36 cellular contexts compared by ENCODE assay signal in genomic region chr17:73498176-73498575, GRCh38.
"Had no signal": no experiment of that assay in that cellular context is flagged by ENCODE, and none has a peak within 500 bp of the region (broad histone marks: within the 10 kb centered on the region; RNA-seq: fewer than 3 reads in every experiment).

No MANE protein-coding gene starts in this region.

- H3K27ac Mint-ChIP-seq: activated B cell treated with CpG ODN at 0.5 μM for 24 hours; activated CD8-positive, alpha-beta T cell treated with anti-CD3 and anti-CD28 coated beads, Interleukin-2, amount 10 ng/mL, durations not matched to agents 7 days and 5 days; activated naive CD4-positive, alpha-beta T cell treated with anti-CD3 and anti-CD28 coated beads, Interleukin-2, amount 50 U/mL, for 24 hours; activated naive CD8-positive, alpha-beta T cell treated with anti-CD3 and anti-CD28 coated beads, Interleukin-2, amount 10 ng/mL, durations not matched to agents 7 days and 5 days; activated T-cell treated with anti-CD3 and anti-CD28 coated beads, Interleukin-2, amount 50 U/mL, for 24 hours; activated T-helper 2 cell treated with anti-CD3 and anti-CD28 coated beads, Interferon-gamma antibody, Interleukin-2, Interleukin-4, amounts not matched to agents 10 μg/mL and 5 μg/mL and 100 μg/mL, durations not matched to agents 14 hours and 24 hours and 36 hours; T-cell had no signal

- H3K4me1 Mint-ChIP-seq: activated B cell treated with CpG ODN at 0.5 μM for 24 hours; activated naive CD4-positive, alpha-beta T cell treated with anti-CD3 and anti-CD28 coated beads, Interleukin-2, amount 50 U/mL, for 24 hours; activated naive CD8-positive, alpha-beta T cell treated with anti-CD3 and anti-CD28 coated beads, Interleukin-2, amount 10 ng/mL, durations not matched to agents 7 days and 5 days had no signal

- H3K27ac ChIP-seq: ascending aorta, cardiac muscle cell, Peyer's patch, VCaP had no signal

- H3K9me3 ChIP-seq: ascending aorta, MG63, Peyer's patch had no signal

- H3K4me1 ChIP-seq: ascending aorta, Peyer's patch had no signal

- H3K27me3 Mint-ChIP-seq: activated B cell treated with CpG ODN at 0.5 μM for 24 hours; activated naive CD4-positive, alpha-beta T cell treated with anti-CD3 and anti-CD28 coated beads, Interleukin-2, amount 50 U/mL, for 24 hours; activated naive CD8-positive, alpha-beta T cell treated with anti-CD3 and anti-CD28 coated beads, Interleukin-2, amount 10 ng/mL, durations not matched to agents 7 days and 5 days; activated T-cell treated with anti-CD3 and anti-CD28 coated beads, Interleukin-2, amount 50 U/mL, for 24 hours had no signal

- H3K36me3 ChIP-seq: ascending aorta, cardiac muscle cell, MG63, Peyer's patch had no signal

- H3K4me3 Mint-ChIP-seq: activated B cell treated with CpG ODN at 0.5 μM for 24 hours; activated CD8-positive, alpha-beta T cell treated with anti-CD3 and anti-CD28 coated beads, Interleukin-2, amount 10 ng/mL, durations not matched to agents 7 days and 5 days; activated naive CD4-positive, alpha-beta T cell treated with anti-CD3 and anti-CD28 coated beads, Interleukin-2, amount 50 U/mL, for 24 hours; activated naive CD8-positive, alpha-beta T cell treated with anti-CD3 and anti-CD28 coated beads, Interleukin-2, amount 10 ng/mL, durations not matched to agents 7 days and 5 days; activated T-cell treated with anti-CD3 and anti-CD28 coated beads, Interleukin-2, amount 50 U/mL, for 24 hours; T-cell had no signal

- H3K36me3 Mint-ChIP-seq: activated naive CD4-positive, alpha-beta T cell treated with anti-CD3 and anti-CD28 coated beads, Interleukin-2, amount 50 U/mL, for 24 hours; T-cell had no signal

- H3K9me3 Mint-ChIP-seq: activated B cell treated with CpG ODN at 0.5 μM for 24 hours; activated naive CD4-positive, alpha-beta T cell treated with anti-CD3 and anti-CD28 coated beads, Interleukin-2, amount 50 U/mL, for 24 hours; activated naive CD8-positive, alpha-beta T cell treated with anti-CD3 and anti-CD28 coated beads, Interleukin-2, amount 10 ng/mL, durations not matched to agents 7 days and 5 days; activated T-cell treated with anti-CD3 and anti-CD28 coated beads, Interleukin-2, amount 50 U/mL, for 24 hours; activated T-helper 2 cell treated with anti-CD3 and anti-CD28 coated beads, Interferon-gamma antibody, Interleukin-2, Interleukin-4, amounts not matched to agents 10 μg/mL and 5 μg/mL and 100 μg/mL, durations not matched to agents 14 hours and 24 hours and 36 hours; T-cell had no signal

- H3K4me3 ChIP-seq: ascending aorta, cardiac muscle cell, MG63, Peyer's patch had no signal

- DNase-seq: activated B cell treated with CpG ODN at 0.5 μM for 24 hours; activated CD4-positive, alpha-beta T cell treated with anti-CD3 and anti-CD28 coated beads for 4 hours; activated CD4-positive, alpha-beta T cell treated with anti-CD3 and anti-CD28 coated beads, Interleukin-2, amount 50 U/mL, for 4 hours; activated CD4-positive, CD25-positive, alpha-beta regulatory T cell treated with anti-CD3 and anti-CD28 coated beads, Interleukin-2, amount 50 U/mL, for 72 hours; activated CD8-positive, alpha-beta T cell treated with anti-CD3 and anti-CD28 coated beads, Interleukin-2, amount 10 ng/mL, durations not matched to agents 7 days and 5 days; activated gamma-delta T cell; activated naive CD4-positive, alpha-beta T cell treated with Interleukin-2 at 50 U/mL for 16 hours; activated naive CD8-positive, alpha-beta T cell treated with anti-CD3 and anti-CD28 coated beads, Interleukin-2, amount 10 ng/mL, durations not matched to agents 7 days and 5 days; activated T-cell treated with anti-CD3 and anti-CD28 coated beads, Interleukin-2, amount 50 U/mL, for 24 hours; amygdala; Kasumi-1; KG1; MG63; NCI-H1048; NCI-H1105 treated with DMSO at 0.1 percent for 48 hours; NCI-H1436; NCI-H1694; NCI-H1930; NCI-H2081 treated with DMSO at 0.1 percent for 48 hours; NCI-H226; NCI-H446 treated with DMSO at 0.1 percent for 48 hours; NCI-H526; NCI-H748 treated with DMSO at 0.1 percent for 48 hours; NK-92 treated with Interleukin-12 subunit alpha and Interleukin-12 subunit beta, amount 100 ng/mL, for 24 hours; PC-3; Peyer's patch; RPMI8226; SHP77 treated with DMSO at 0.1 percent for 48 hours; T-cell; T-helper 2 cell; T-helper 9 cell had no signal

- H3K27me3 ChIP-seq: ascending aorta, cardiac muscle cell, Peyer's patch had no signal
